ENCODE assay signal across 8 cellular contexts in the genomic region with DNA sequence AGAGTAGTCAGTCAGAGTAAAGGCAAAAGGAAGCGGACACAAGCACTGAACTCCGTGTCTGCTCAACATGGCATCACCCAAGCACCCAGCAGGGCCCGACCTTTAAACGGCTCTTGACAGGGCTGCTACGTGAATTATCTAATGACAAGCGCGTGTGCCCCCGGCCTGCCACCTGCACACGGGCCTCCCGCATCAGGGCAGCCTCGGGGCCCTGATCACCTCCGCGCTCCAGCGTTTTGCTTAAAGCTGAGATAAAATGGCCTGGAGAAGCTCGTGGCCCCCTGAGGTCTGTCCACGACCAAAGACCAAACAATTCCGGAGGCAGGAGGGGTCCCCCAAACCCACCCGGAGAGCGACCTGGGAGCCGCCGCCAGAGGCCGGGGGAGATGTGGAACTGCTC. TPM values are rescaled to one million over a fixed set of nuclear protein-coding genes. Genes with fewer than 3 reads are reported as not detected.
DNase-seq lines count a peak whose midpoint lies in the region; ATAC-seq and TF ChIP-seq lines count a peak whose summit lies in the region.

No MANE protein-coding gene starts in this region.

- peaks cover 55% of the 10 kb centered on the region for H3K79me2 ChIP-seq in mammary epithelial cell (ENCODE audit: insufficient read depth, low read length)

- peak overlapping the region; percentile 96 to 97 for H3K27ac Mint-ChIP-seq in stimulated activated naive CD8-positive, alpha-beta T cell treated with anti-CD3 and anti-CD28 coated beads, Interleukin-15, amount 100 ng/mL, for 72 hours

- no peaks in the 10 kb centered on the region for H3K4me1 ChIP-seq in ES-I3 (ENCODE audit: insufficient read depth, low read length)
- H3K4me1 ChIP-seq in Panc1 (ENCODE audit: control insufficient read depth, insufficient read depth, low read length) = peaks cover 16% of the 10 kb centered on the region
- peaks cover 7% of the 10 kb centered on the region for H3K4me1 ChIP-seq in mammary epithelial cell (ENCODE audit: insufficient read depth, low read length)

- TF ChIP-seq CTCF in Panc1 (IDR thresholded peaks at IDR 0.05) (no peak), mammary epithelial cell (conservative IDR thresholded peaks at IDR 0.05 in 1 of 2, IDR thresholded peaks at IDR 0.05 in 1 of 2; ENCODE audit: extremely low read depth in 1 of 2, insufficient read depth in 1 of 2, low read depth in 1 of 2, low read length in 2 of 2) (no peak), lower leg skin (IDR thresholded peaks at IDR 0.05) (no peak)

- intact Hi-C loops in Panc1 (cut with micrococcal nuclease; ENCODE audit: unreplicated experiment) = no loop called here
- intact Hi-C loops in mammary epithelial cell (cut with micrococcal nuclease) = no loop called here
- intact Hi-C loops in lower leg skin (cut with DNase I; ENCODE audit: low total_unique reads) = no loop called here

- no peaks in the 10 kb centered on the region for H4K20me1 ChIP-seq in mammary epithelial cell (ENCODE audit: insufficient read depth, low read length)

- peak overlapping the region; percentile 85 to 92 for H3K4me3 Mint-ChIP-seq in stimulated activated naive CD8-positive, alpha-beta T cell treated with anti-CD3 and anti-CD28 coated beads, Interleukin-15, amount 100 ng/mL, for 72 hours

- H3K4me1 Mint-ChIP-seq in stimulated activated naive CD8-positive, alpha-beta T cell treated with anti-CD3 and anti-CD28 coated beads, Interleukin-15, amount 100 ng/mL, for 72 hours = peaks cover 19% of the 10 kb centered on the region

- H3K4me2 ChIP-seq in mammary epithelial cell (ENCODE audit: insufficient read depth, low read depth, low read length) = peak overlapping the region; percentile 76

- H3K9ac ChIP-seq in ES-I3 (ENCODE audit: low read depth, low read length) (peak overlapping the region; percentile 67), mammary epithelial cell (ENCODE audit: insufficient read depth, low read length) (peak overlapping the region; percentile 77)

- no TSS peak for BruUV-seq in Panc1 (replicated peaks; lab: Mats Ljungman, UMichigan)
- BruUV-seq in mammary epithelial cell (replicated peaks; lab: Mats Ljungman, UMichigan) = TSS peak; percentile 42

- H3K27ac ChIP-seq in Panc1 (ENCODE audit: low read length) (peak overlapping the region; percentile 78), mammary epithelial cell (ENCODE audit: insufficient read depth, low read depth, low read length) (peak overlapping the region; percentile 61)

- POLR2A ChIA-PET in HEK293T (lab: Yijun Ruan, JAX) = interaction anchor here (0.9 to 1.4 kb wide), 5 partner anchors 9 to 40 kb away, joined by 3 to 4 read pairs (median 3); no protein-coding TSS in a partner anchor
- POLR2A ChIA-PET in Panc1 (lab: Charles Lee) = no interaction called here

- CTCF ChIA-PET in HEK293T (lab: Yijun Ruan, JAX) (interaction anchor here (1.1 kb wide), 1 partner anchor 37 kb away, joined by 3 read pairs; no protein-coding TSS in a partner anchor), Panc1 (lab: Charles Lee) (interaction anchor here (0.6 kb wide), 1 partner anchor 120 kb away, joined by 6 read pairs; no protein-coding TSS in a partner anchor), mammary epithelial cell (lab: Charles Lee; ENCODE audit: low non-redundant PET) (no interaction called here)

- peak; percentile 31 for ATAC-seq in Panc1
- ATAC-seq in stimulated activated naive CD8-positive, alpha-beta T cell treated with anti-CD3 and anti-CD28 coated beads, Interleukin-15, amount 100 ng/mL, for 72 hours = peak; percentile 52

- H3K4me3 ChIP-seq in Panc1 (ENCODE audit: low read depth in 2 of 2, low read length in 2 of 2) (peak overlapping the region; percentile 83 to 99), mammary epithelial cell (replicated peaks in 1 of 3; ENCODE audit: insufficient read depth in 1 of 3, low read depth in 2 of 3, low read length in 3 of 3) (peak overlapping the region; percentile 52 to 98 (median 73)), lower leg skin (ENCODE audit: low read depth, poor library complexity, severe bottlenecking) (peak overlapping the region; percentile 91)

- dilution Hi-C loops in mammary epithelial cell (cut with HindIII; ENCODE audit: low sequenced_read_pairs) = no loop called here

- H3K27me3 ChIP-seq in Panc1 (ENCODE audit: control insufficient read depth, insufficient read depth, low read length) = peaks cover 7% of the 10 kb centered on the region
- no peaks in the 10 kb centered on the region for H3K27me3 ChIP-seq in mammary epithelial cell (ENCODE audit: insufficient read depth, low read length)

- H3K9me3 Mint-ChIP-seq in stimulated activated naive CD8-positive, alpha-beta T cell treated with anti-CD3 and anti-CD28 coated beads, Interleukin-15, amount 100 ng/mL, for 72 hours = no peaks in the 10 kb centered on the region

- 0% methylated on average over 11 of the region's 22 CpGs for WGBS in mammary epithelial cell (ENCODE audit: low coverage, missing lambda C conversion rate)
- WGBS in lower leg skin, 2 donors = 0 to 2% methylated on average over 14 to 15 of the region's 22 CpGs

- DNase-seq in HEK293T (ENCODE audit: extremely low spot score) = peak; percentile 28
- no peak for DNase-seq in Panc1 (ENCODE audit: low read depth, low spot score)
- peak; percentile 9 for DNase-seq in mammary epithelial cell
- no peak for DNase-seq in lower leg skin (ENCODE audit: low spot score in 2 of 2)
- peak in 1 of 2 donors; percentile 34 for DNase-seq in stimulated activated naive CD8-positive, alpha-beta T cell treated with anti-CD3 and anti-CD28 coated beads, Interleukin-15, amount 100 ng/mL, for 72 hours
- no peak for DNase-seq in epidermal melanocyte (ENCODE audit: insufficient read length, low spot score)
- no peak for DNase-seq in cortex of kidney (lab: John Stamatoyannopoulos, UW)

- peak overlapping the region; percentile 99 for H2AFZ ChIP-seq in mammary epithelial cell (ENCODE audit: low read depth, low read length)

- peaks cover 7% of the 10 kb centered on the region for H3K27me3 Mint-ChIP-seq in stimulated activated naive CD8-positive, alpha-beta T cell treated with anti-CD3 and anti-CD28 coated beads, Interleukin-15, amount 100 ng/mL, for 72 hours

- H3K9me3 ChIP-seq in ES-I3 (ENCODE audit: control insufficient read depth, insufficient read depth, low read length) (no peaks in the 10 kb centered on the region), Panc1 (ENCODE audit: control insufficient read depth, insufficient read depth, low read depth, low read length) (no peaks in the 10 kb centered on the region), mammary epithelial cell (replicated peaks; ENCODE audit: insufficient read depth, low read length) (no peaks in the 10 kb centered on the region)

- in situ Hi-C loops in Panc1 (cut with HindIII; ENCODE audit: low pct_unique_long_range_greater_than_20kb, low sequenced_read_pairs) = no loop called here
- in situ Hi-C loops in mammary epithelial cell (cut with MboI; ENCODE audit: low sequenced_read_pairs in 2 of 2) = no loop called here

- TF ChIP-seq POLR2A in lower leg skin (IDR thresholded peaks at IDR 0.05) = no peak

- H3K36me3 ChIP-seq in ES-I3 (ENCODE audit: insufficient read depth, low read length) = peaks cover 11% of the 10 kb centered on the region; the same call in 1 of the 2 replicates
- peaks cover 16% of the 10 kb centered on the region for H3K36me3 ChIP-seq in Panc1 (ENCODE audit: control insufficient read depth, insufficient read depth, low read length)
- peaks cover 12% of the 10 kb centered on the region for H3K36me3 ChIP-seq in mammary epithelial cell (ENCODE audit: insufficient read depth, low read length)

TF ChIP-seq in HEK293T, 16 proteins besides CTCF, POLR2A, EP300 and RAD21:
- TF ChIP-seq FOXM1 (IDR thresholded peaks at IDR 0.05; ENCODE audit: borderline replicate concordance) = no peak
- no peak for TF ChIP-seq ZNF384 (IDR thresholded peaks at IDR 0.05)
- TF ChIP-seq SUZ12 (IDR thresholded peaks at IDR 0.05) = no peak
- no peak for TF ChIP-seq L3MBTL2 (conservative IDR thresholded peaks at IDR 0.05)

RNA-seq across cellular contexts. Expression of gene NDUFA10, which starts 0.4 kb away (rescaled TPM):
- total RNA-seq in Panc1 (2021; ENCODE audit: unreplicated experiment) (154 TPM), mammary epithelial cell (100 to 1,000 TPM in 1 of 2 donors, 10 to 100 TPM in 1; 75.2 to 127 TPM), lower leg skin (100 to 1,000 TPM; 164 to 187 (median 182) TPM)
- 105 TPM for polyA plus RNA-seq in Panc1 (2012; ENCODE audit: insufficient read length)
- 119 TPM for polyA plus RNA-seq in mammary epithelial cell
- 72.8 TPM for polyA minus RNA-seq in mammary epithelial cell

RNA-seq across cellular contexts. Expression of gene OR6B2, which starts 5.5 kb away (rescaled TPM):
- not detected for total RNA-seq in Panc1 (2021; ENCODE audit: unreplicated experiment)
- polyA plus RNA-seq in Panc1 (2012; ENCODE audit: insufficient read length) = not detected
- not detected for total RNA-seq in mammary epithelial cell
- polyA plus RNA-seq in mammary epithelial cell = not detected
- not detected for polyA minus RNA-seq in mammary epithelial cell
- total RNA-seq in lower leg skin = not detected

RNA-seq across cellular contexts. Expression of gene OR6B3, which starts 28.6 kb away (rescaled TPM):
- total RNA-seq in Panc1 (2021; ENCODE audit: unreplicated experiment) (not detected), mammary epithelial cell (not detected), lower leg skin (under 1 TPM in 1 of 4 donors, not detected in 3; 0.44 TPM)
- polyA plus RNA-seq in Panc1 (2012; ENCODE audit: insufficient read length) = not detected
- not detected for polyA plus RNA-seq in mammary epithelial cell
- polyA minus RNA-seq in mammary epithelial cell = not detected

Comparison
In these comparisons a context has a peak if more than half of its experiments do, and no peak if none do; other contexts are left out.
1. DNase-seq: peak in HEK293T (single experiment) and mammary epithelial cell (single experiment); none in Panc1 (single experiment), lower leg skin (0 of 2), epidermal melanocyte (single experiment) and cortex of kidney (single experiment).
2. Peak in every context shown above with its lines, with median percentiles within 50 percentile points of each other: H3K4me3 ChIP-seq.